Comparison of ENCODE assay signal across 22 cellular contexts in the genomic region with DNA sequence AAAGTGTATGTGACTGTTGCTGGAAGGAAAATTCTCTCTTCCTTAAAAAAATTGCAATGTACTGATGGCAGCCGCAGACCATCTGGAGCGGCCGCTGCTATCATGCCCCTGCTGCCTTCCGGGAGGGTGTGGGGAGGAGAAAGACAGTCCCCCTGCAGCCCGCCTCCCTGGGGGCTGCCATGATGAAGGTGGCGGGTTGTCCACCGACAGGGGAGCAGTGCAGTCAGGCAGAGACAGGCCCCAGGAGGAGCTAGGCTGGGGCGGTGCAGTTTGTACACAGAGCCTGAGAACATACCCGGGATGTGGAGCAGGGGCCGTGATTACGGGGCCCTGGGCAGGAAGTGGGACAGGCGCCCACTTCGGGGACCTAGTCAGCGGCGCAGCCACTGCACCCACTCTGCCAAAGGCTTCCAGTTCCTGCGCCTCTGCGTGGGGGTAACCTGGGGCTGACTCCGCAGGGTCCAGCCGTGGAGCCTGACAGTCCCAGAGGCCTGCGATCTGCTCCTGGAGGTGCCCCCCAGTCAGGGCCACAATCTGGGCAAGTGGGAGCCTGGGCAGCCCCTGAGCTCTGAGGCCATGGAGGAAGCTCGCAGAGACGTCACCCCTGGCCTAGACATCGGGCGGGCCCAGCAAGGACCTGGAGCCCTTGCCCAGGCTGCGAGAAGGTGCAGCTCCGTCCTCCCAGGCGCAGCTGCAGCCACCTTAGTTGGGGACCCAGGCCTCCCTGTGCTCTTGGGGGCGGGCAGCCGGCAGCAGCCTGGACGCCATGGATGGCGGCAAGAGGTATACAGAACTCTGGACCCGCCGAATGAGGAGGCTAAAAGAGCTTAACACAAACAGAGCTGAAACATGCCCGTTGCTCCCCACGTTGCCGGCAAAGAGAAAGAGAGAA.
DNase-seq lines count a peak whose midpoint lies in the region; ATAC-seq and TF ChIP-seq lines count a peak whose summit lies in the region.
"Had no signal": no experiment of that assay in that cellular context is flagged by ENCODE, and none has a peak within 500 bp of the region (broad histone marks: within the 10 kb centered on the region; RNA-seq: fewer than 3 reads in every experiment).

No MANE protein-coding gene starts in this region.

- peak overlapping the region; percentile 40; the same call in 1 of the 2 replicates for H2AFZ ChIP-seq in GM23338

- DNase-seq in GM23338 (ENCODE audit: low spot score) (no peak), RPMI7951 (ENCODE audit: low read depth) (peak; percentile 63), endodermal cell (peak; percentile 43), DMS79 (lab: John Stamatoyannopoulos, UW) (no peak), NCI-H187 treated with DMSO at 0.1 percent for 48 hours (lab: John Stamatoyannopoulos, UW) (no peak)
- DNase-seq in stimulated activated effector memory CD8-positive, alpha-beta T cell treated with anti-CD3 and anti-CD28 coated beads, Interleukin-12 subunit alpha, Interleukin-12 subunit beta, amount 100 ng/mL, for 72 hours (ENCODE audit: low spot score in 2 of 2), result no peak
- DNase-seq: DND-41, GOT3, IMR-90, NCI-H1694, NCI-H2081 treated with DMSO at 0.1 percent for 48 hours, NCI-H2171 treated with DMSO at 0.1 percent for 48 hours, NCI-H524 treated with DMSO at 0.1 percent for 48 hours, NCI-H82, OCI-M1, Right ventricle myocardium superior had no signal

- H3K4me1 ChIP-seq in GM23338 (ENCODE audit: insufficient read depth) (no peaks in the 10 kb centered on the region), endodermal cell (ENCODE audit: control insufficient read depth, insufficient read depth, low read length) (no peaks in the 10 kb centered on the region)
- H3K4me1 ChIP-seq: A549 had no signal

- TF ChIP-seq CTCF in GM23338 (conservative IDR thresholded peaks at IDR 0.05; ENCODE audit: low read depth in 2 of 2) (no peak), endodermal cell (conservative IDR thresholded peaks at IDR 0.05) (no peak)

- no peak overlapping the region for H3K9ac ChIP-seq in endodermal cell (ENCODE audit: extremely low read depth, low read length, poor library complexity, severe bottlenecking)
- H3K9ac ChIP-seq: KMS-11 had no signal

- H3K4me2 ChIP-seq in GM23338, result no peak overlapping the region
- H3K4me2 ChIP-seq: A549, KMS-11 had no signal

- no peaks in the 10 kb centered on the region for H3K27me3 ChIP-seq in GM23338 (ENCODE audit: insufficient read depth)
- no peaks in the 10 kb centered on the region for H3K27me3 ChIP-seq in endodermal cell (ENCODE audit: control insufficient read depth, insufficient read depth, low read length, poor library complexity, severe bottlenecking)

- no peaks in the 10 kb centered on the region for H3K9me2 ChIP-seq in GM23338 (ENCODE audit: insufficient read depth)

- H3K27me3 Mint-ChIP-seq in GM23338 (ENCODE audit: insufficient read depth, low read depth, poor library complexity) (peaks cover 2% of the 10 kb centered on the region), endodermal cell (ENCODE audit: insufficient read depth) (no peaks in the 10 kb centered on the region)
- H3K27me3 Mint-ChIP-seq: B cell had no signal

- H3K4me3 ChIP-seq in GM23338, result no peak overlapping the region
- H3K4me3 ChIP-seq in endodermal cell (ENCODE audit: low read length), result no peak overlapping the region
- H3K4me3 ChIP-seq: A549, SK-N-MC had no signal

- no peaks in the 10 kb centered on the region for H4K20me1 ChIP-seq in GM23338 (replicated peaks; ENCODE audit: insufficient read depth)

- H3K4me3 Mint-ChIP-seq in GM23338 (no peak overlapping the region), endodermal cell (no peak overlapping the region)
- H3K4me3 Mint-ChIP-seq in stimulated activated effector memory CD8-positive, alpha-beta T cell treated with anti-CD3 and anti-CD28 coated beads, Interleukin-12 subunit alpha, Interleukin-12 subunit beta, amount 100 ng/mL, for 72 hours, result no peak overlapping the region
- H3K4me3 Mint-ChIP-seq: B cell, CD14-positive monocyte had no signal

- H3F3A ChIP-seq in GM23338 (replicated peaks; ENCODE audit: low read depth), result no peaks in the 10 kb centered on the region

- H3K36me3 ChIP-seq in GM23338 (ENCODE audit: insufficient read depth) (no peaks in the 10 kb centered on the region), endodermal cell (ENCODE audit: control insufficient read depth, insufficient read depth, low read length) (no peaks in the 10 kb centered on the region)

- H3K9me3 Mint-ChIP-seq in GM23338 (no peaks in the 10 kb centered on the region), endodermal cell (no peaks in the 10 kb centered on the region)
- peaks cover 11% of the 10 kb centered on the region for H3K9me3 Mint-ChIP-seq in stimulated activated effector memory CD8-positive, alpha-beta T cell treated with anti-CD3 and anti-CD28 coated beads, Interleukin-12 subunit alpha, Interleukin-12 subunit beta, amount 100 ng/mL, for 72 hours

- peaks cover 10% of the 10 kb centered on the region for H3K9me3 ChIP-seq in endodermal cell (ENCODE audit: control insufficient read depth, low read length)
- H3K9me3 ChIP-seq: A549 had no signal

- ATAC-seq in GM23338 (peak; percentile 32; the same call in 1 of the 3 replicates), HG03135 (IDR thresholded peaks at IDR 0.05; ENCODE audit: unreplicated experiment) (no peak)
- peak; percentile 36 for ATAC-seq in stimulated activated effector memory CD8-positive, alpha-beta T cell treated with anti-CD3 and anti-CD28 coated beads, Interleukin-12 subunit alpha, Interleukin-12 subunit beta, amount 100 ng/mL, for 72 hours
- ATAC-seq: A549 had no signal

- H3K79me2 ChIP-seq in GM23338 (replicated peaks; ENCODE audit: insufficient read depth), result no peaks in the 10 kb centered on the region

- H3K27ac ChIP-seq in GM23338 (ENCODE audit: low read depth) (no peak overlapping the region), endodermal cell (ENCODE audit: low read depth, low read length) (no peak overlapping the region)
- H3K27ac ChIP-seq: A549, KMS-11, SK-N-MC had no signal

- H3K27ac Mint-ChIP-seq in GM23338 (no peak overlapping the region), endodermal cell (no peak overlapping the region)
- no peak overlapping the region for H3K27ac Mint-ChIP-seq in stimulated activated effector memory CD8-positive, alpha-beta T cell treated with anti-CD3 and anti-CD28 coated beads, Interleukin-12 subunit alpha, Interleukin-12 subunit beta, amount 100 ng/mL, for 72 hours
- H3K27ac Mint-ChIP-seq: B cell, CD14-positive monocyte had no signal

- WGBS in endodermal cell (ENCODE audit: insufficient coverage in 1 of 2, insufficient read length in 1 of 2), 2 experiments, result 93 to 97% methylated on average over 22 to 36 of the region's 36 CpGs

- H3K36me3 Mint-ChIP-seq in GM23338 (ENCODE audit: low read depth), result no peaks in the 10 kb centered on the region
- H3K36me3 Mint-ChIP-seq in endodermal cell (ENCODE audit: low read depth), result no peaks in the 10 kb centered on the region
- no peaks in the 10 kb centered on the region for H3K36me3 Mint-ChIP-seq in stimulated activated effector memory CD8-positive, alpha-beta T cell treated with anti-CD3 and anti-CD28 coated beads, Interleukin-12 subunit alpha, Interleukin-12 subunit beta, amount 100 ng/mL, for 72 hours
- H3K36me3 Mint-ChIP-seq: CD14-positive monocyte had no signal

- H3K4me1 Mint-ChIP-seq in GM23338 (no peaks in the 10 kb centered on the region), endodermal cell (peaks cover 9% of the 10 kb centered on the region)
- H3K4me1 Mint-ChIP-seq in stimulated activated effector memory CD8-positive, alpha-beta T cell treated with anti-CD3 and anti-CD28 coated beads, Interleukin-12 subunit alpha, Interleukin-12 subunit beta, amount 100 ng/mL, for 72 hours, result no peaks in the 10 kb centered on the region
- H3K4me1 Mint-ChIP-seq: CD14-positive monocyte had no signal

TF ChIP-seq in GM23338, 12 proteins besides CTCF, POLR2A, EP300 and RAD21 (continues in another document):
- no peak for TF ChIP-seq ETS1 (IDR thresholded peaks at IDR 0.05)
- TF ChIP-seq, protein P1, sequence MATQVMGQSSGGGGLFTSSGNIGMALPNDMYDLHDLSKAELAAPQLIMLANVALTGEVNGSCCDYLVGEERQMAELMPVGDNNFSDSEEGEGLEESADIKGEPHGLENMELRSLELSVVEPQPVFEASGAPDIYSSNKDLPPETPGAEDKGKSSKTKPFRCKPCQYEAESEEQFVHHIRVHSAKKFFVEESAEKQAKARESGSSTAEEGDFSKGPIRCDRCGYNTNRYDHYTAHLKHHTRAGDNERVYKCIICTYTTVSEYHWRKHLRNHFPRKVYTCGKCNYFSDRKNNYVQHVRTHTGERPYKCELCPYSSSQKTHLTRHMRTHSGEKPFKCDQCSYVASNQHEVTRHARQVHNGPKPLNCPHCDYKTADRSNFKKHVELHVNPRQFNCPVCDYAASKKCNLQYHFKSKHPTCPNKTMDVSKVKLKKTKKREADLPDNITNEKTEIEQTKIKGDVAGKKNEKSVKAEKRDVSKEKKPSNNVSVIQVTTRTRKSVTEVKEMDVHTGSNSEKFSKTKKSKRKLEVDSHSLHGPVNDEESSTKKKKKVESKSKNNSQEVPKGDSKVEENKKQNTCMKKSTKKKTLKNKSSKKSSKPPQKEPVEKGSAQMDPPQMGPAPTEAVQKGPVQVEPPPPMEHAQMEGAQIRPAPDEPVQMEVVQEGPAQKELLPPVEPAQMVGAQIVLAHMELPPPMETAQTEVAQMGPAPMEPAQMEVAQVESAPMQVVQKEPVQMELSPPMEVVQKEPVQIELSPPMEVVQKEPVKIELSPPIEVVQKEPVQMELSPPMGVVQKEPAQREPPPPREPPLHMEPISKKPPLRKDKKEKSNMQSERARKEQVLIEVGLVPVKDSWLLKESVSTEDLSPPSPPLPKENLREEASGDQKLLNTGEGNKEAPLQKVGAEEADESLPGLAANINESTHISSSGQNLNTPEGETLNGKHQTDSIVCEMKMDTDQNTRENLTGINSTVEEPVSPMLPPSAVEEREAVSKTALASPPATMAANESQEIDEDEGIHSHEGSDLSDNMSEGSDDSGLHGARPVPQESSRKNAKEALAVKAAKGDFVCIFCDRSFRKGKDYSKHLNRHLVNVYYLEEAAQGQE (IDR thresholded peaks at IDR 0.05; ENCODE audit: unreplicated experiment), result no peak
- TF ChIP-seq ZNF114 (CRISPR knock-in tag; IDR thresholded peaks at IDR 0.05), result no peak
- no peak for TF ChIP-seq JUNB (IDR thresholded peaks at IDR 0.05; ENCODE audit: unreplicated experiment)
- TF ChIP-seq EZH2phosphoT487 (IDR thresholded peaks at IDR 0.05; ENCODE audit: unreplicated experiment), result no peak
- TF ChIP-seq POLR2AphosphoS5 (IDR thresholded peaks at IDR 0.05; ENCODE audit: low read depth), result no peak
- TF ChIP-seq ZNF331 (CRISPR knock-in tag; IDR thresholded peaks at IDR 0.05; ENCODE audit: low read depth), result no peak

Comparison
In these comparisons a context has a peak if more than half of its experiments do, and no peak if none do; other contexts are left out.
1. DNase-seq: peak in RPMI7951 (single experiment) and endodermal cell (single experiment); none in GM23338 (single experiment), stimulated activated effector memory CD8-positive, alpha-beta T cell treated with anti-CD3 and anti-CD28 coated beads, Interleukin-12 subunit alpha, Interleukin-12 subunit beta, amount 100 ng/mL, for 72 hours (0 of 2), DMS79 (single experiment) and NCI-H187 treated with DMSO at 0.1 percent for 48 hours (single experiment).